22 cellular contexts compared by ENCODE assay signal in the genomic region with DNA sequence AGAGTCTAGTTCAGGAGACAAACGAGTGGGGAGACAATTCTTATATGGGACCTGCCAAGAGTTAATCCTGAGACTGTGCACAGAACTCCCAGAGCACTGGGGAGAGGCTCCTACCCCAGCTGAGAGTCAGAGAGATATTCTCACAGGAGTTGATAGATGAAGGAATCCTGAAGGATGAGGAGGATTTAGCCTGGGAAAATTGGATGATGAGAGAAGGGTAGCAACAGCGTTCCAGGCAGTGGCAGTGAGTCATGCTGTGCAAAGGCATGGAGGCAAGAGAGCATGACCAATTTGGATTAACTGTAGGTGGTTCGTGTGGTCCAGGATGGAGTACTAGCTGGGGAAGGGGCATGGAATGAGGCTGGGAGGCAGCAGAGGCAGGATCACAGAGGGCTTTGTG.
DNase-seq lines count a peak whose midpoint lies in the region; ATAC-seq and TF ChIP-seq lines count a peak whose summit lies in the region.
"Had no signal": no experiment of that assay in that cellular context is flagged by ENCODE, and none has a peak within 500 bp of the region (broad histone marks: within the 10 kb centered on the region; RNA-seq: fewer than 3 reads in every experiment).

No MANE protein-coding gene starts in this region.

- H3K27me3 Mint-ChIP-seq in HFFc6 (ENCODE audit: insufficient read depth), result no peaks in the 10 kb centered on the region; the same call in 1 of the 2 replicates
- H3K27me3 Mint-ChIP-seq: activated CD4-positive, alpha-beta memory T cell treated with anti-CD3 and anti-CD28 coated beads, Interleukin-2, amount 10 ng/mL, durations not matched to agents 7 days and 5 days; effector memory CD8-positive, alpha-beta T cell; stimulated activated naive CD8-positive, alpha-beta T cell treated with anti-CD3 and anti-CD28 coated beads, Interleukin-15, amount 100 ng/mL, for 72 hours had no signal

- peaks cover 17% of the 10 kb centered on the region for H3K4me1 Mint-ChIP-seq in HFFc6 (ENCODE audit: low read depth)
- H3K4me1 Mint-ChIP-seq: activated CD4-positive, alpha-beta memory T cell treated with anti-CD3 and anti-CD28 coated beads, Interleukin-2, amount 10 ng/mL, durations not matched to agents 7 days and 5 days; CD14-positive monocyte; stimulated activated naive CD8-positive, alpha-beta T cell treated with anti-CD3 and anti-CD28 coated beads, Interleukin-15, amount 100 ng/mL, for 72 hours had no signal

- TF ChIP-seq CTCF in HFFc6 (IDR thresholded peaks at IDR 0.05), result no peak

- DNase-seq in EL (peak; percentile 43), HFFc6 (peak; percentile 35), amniotic stem cell (lab: John Stamatoyannopoulos, UW) (peak; percentile 5), kidney tubule cell (ENCODE audit: low spot score) (peak; percentile 63), OCI-M2 (lab: John Stamatoyannopoulos, UW; ENCODE audit: unreplicated experiment) (no peak)
- DNase-seq in stimulated activated naive CD4-positive, alpha-beta T cell (lab: John Stamatoyannopoulos, UW), result no peak
- DNase-seq: activated CD4-positive, alpha-beta memory T cell treated with anti-CD3 and anti-CD28 coated beads, Interleukin-2, amount 10 ng/mL, durations not matched to agents 7 days and 5 days; activated naive CD8-positive, alpha-beta T cell treated with anti-CD3 and anti-CD28 coated beads, Interleukin-2, amount 10 ng/mL, durations not matched to agents 7 days and 5 days; brain microvascular endothelial cell; effector memory CD8-positive, alpha-beta T cell; NCI-H1694; NCI-H2171 treated with DMSO at 0.1 percent for 48 hours; NCI-H526; sigmoid colon; stimulated activated naive CD8-positive, alpha-beta T cell treated with anti-CD3 and anti-CD28 coated beads, Interleukin-15, amount 100 ng/mL, for 72 hours; T-helper 9 cell; tibial artery had no signal

- H3K27ac Mint-ChIP-seq in HFFc6, result peak overlapping the region; percentile 2; the same call in 1 of the 2 replicates
- H3K27ac Mint-ChIP-seq: activated CD4-positive, alpha-beta memory T cell treated with anti-CD3 and anti-CD28 coated beads, Interleukin-2, amount 10 ng/mL, durations not matched to agents 7 days and 5 days; activated naive CD8-positive, alpha-beta T cell treated with anti-CD3 and anti-CD28 coated beads, Interleukin-2, amount 10 ng/mL, durations not matched to agents 7 days and 5 days; CD14-positive monocyte; effector memory CD8-positive, alpha-beta T cell; stimulated activated naive CD8-positive, alpha-beta T cell treated with anti-CD3 and anti-CD28 coated beads, Interleukin-15, amount 100 ng/mL, for 72 hours had no signal

- no peaks in the 10 kb centered on the region for H3K9me3 Mint-ChIP-seq in HFFc6
- H3K9me3 Mint-ChIP-seq: activated naive CD8-positive, alpha-beta T cell treated with anti-CD3 and anti-CD28 coated beads, Interleukin-2, amount 10 ng/mL, durations not matched to agents 7 days and 5 days; stimulated activated naive CD8-positive, alpha-beta T cell treated with anti-CD3 and anti-CD28 coated beads, Interleukin-15, amount 100 ng/mL, for 72 hours had no signal

- H3K36me3 Mint-ChIP-seq in HFFc6 (ENCODE audit: low read depth), result peaks cover 22% of the 10 kb centered on the region
- H3K36me3 Mint-ChIP-seq: activated naive CD8-positive, alpha-beta T cell treated with anti-CD3 and anti-CD28 coated beads, Interleukin-2, amount 10 ng/mL, durations not matched to agents 7 days and 5 days; CD14-positive monocyte had no signal

- ATAC-seq in HG03378 (IDR thresholded peaks at IDR 0.05; ENCODE audit: unreplicated experiment) (no peak), esophagus mucosa (no peak)
- ATAC-seq: activated CD4-positive, CD25-positive, alpha-beta regulatory T cell treated with anti-CD3 and anti-CD28 coated beads, Interleukin-2, amount 50 U/mL, for 24 hours; effector memory CD8-positive, alpha-beta T cell; Right ventricle myocardium inferior; stimulated activated naive CD8-positive, alpha-beta T cell treated with anti-CD3 and anti-CD28 coated beads, Interleukin-15, amount 100 ng/mL, for 72 hours had no signal

- H3K4me3 Mint-ChIP-seq in HFFc6, result no peak overlapping the region; the same call in 1 of the 2 replicates
- H3K4me3 Mint-ChIP-seq: activated CD4-positive, alpha-beta memory T cell treated with anti-CD3 and anti-CD28 coated beads, Interleukin-2, amount 10 ng/mL, durations not matched to agents 7 days and 5 days; activated naive CD8-positive, alpha-beta T cell treated with anti-CD3 and anti-CD28 coated beads, Interleukin-2, amount 10 ng/mL, durations not matched to agents 7 days and 5 days; CD14-positive monocyte; effector memory CD8-positive, alpha-beta T cell; stimulated activated naive CD8-positive, alpha-beta T cell treated with anti-CD3 and anti-CD28 coated beads, Interleukin-15, amount 100 ng/mL, for 72 hours had no signal

Comparison
In these comparisons a context has a peak if more than half of its experiments do, and no peak if none do; other contexts are left out.
1. DNase-seq: peak in EL (single experiment), HFFc6 (single experiment), amniotic stem cell (single experiment) and kidney tubule cell (single experiment); none in stimulated activated naive CD4-positive, alpha-beta T cell (0 of 6) and OCI-M2 (single experiment).